Comparison of ENCODE assay signal across 30 cellular contexts in the genomic region with DNA sequence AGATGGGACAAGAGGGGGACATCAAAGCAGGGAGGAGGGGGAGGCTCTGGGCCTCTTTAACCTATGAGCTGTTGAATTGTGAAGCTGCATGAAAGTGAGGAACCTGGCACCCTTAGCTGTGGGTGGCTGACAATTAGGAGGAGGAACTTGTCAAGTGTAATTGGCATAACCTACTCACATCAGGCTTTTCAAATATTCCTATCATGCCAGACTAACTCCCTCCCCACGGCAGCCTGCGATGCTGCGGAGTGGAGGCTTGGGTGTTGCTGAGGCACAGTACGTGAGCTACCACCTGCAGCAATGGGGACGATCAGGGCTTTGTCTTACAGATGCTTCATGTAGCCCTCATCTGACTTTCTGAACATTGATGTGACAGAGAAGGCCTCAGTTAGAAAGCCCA.
"Had no signal": no experiment of that assay in that cellular context is flagged by ENCODE, and none has a peak within 500 bp of the region (broad histone marks: within the 10 kb centered on the region; RNA-seq: fewer than 3 reads in every experiment).

No MANE protein-coding gene starts in this region.

- ATAC-seq: naive thymus-derived CD8-positive, alpha-beta T cell; natural killer cell treated with Interleukin-12 subunit alpha and Interleukin-12 subunit beta and Interleukin-15 and Interleukin-18, amount 100 ng/mL, for 72 hours; psoas muscle; right cardiac atrium; right lobe of liver; stimulated activated memory B cell treated with anti-CD40 and anti-IgM and Interleukin-4, amounts not matched to agents 10 μg/mL and 1 μg/mL and 100 μg/mL, for 72 hours; stimulated activated naive CD8-positive, alpha-beta T cell treated with anti-CD3 and anti-CD28 coated beads, Interleukin-15, amount 100 ng/mL, for 72 hours; stimulated activated naive CD8-positive, alpha-beta T cell treated with anti-CD3 and anti-CD28 coated beads, Interleukin-15, Interleukin-2, amounts not matched to agents 100 U/mL and 50 U/mL, for 24 hours had no signal

- H3K27ac ChIP-seq: neutrophil, ovary, parathyroid adenoma, psoas muscle, right lobe of liver, sigmoid colon, suprapubic skin, thoracic aorta, thyroid gland, tibial nerve, upper lobe of left lung, vagina had no signal

- DNase-seq: naive B cell; naive thymus-derived CD8-positive, alpha-beta T cell; nephron progenitor cell; occipital lobe; ovary; posterior cingulate gyrus; psoas muscle; right cardiac atrium; right lobe of liver; sigmoid colon; small intestine; stimulated activated CD4-positive, alpha-beta T cell treated with anti-CD3 and anti-CD28 coated beads, Interleukin-15, amount 100 ng/mL, for 24 hours; stimulated activated CD4-positive, alpha-beta T cell treated with anti-CD3 and anti-CD28 coated beads, Interleukin-2, amount 100 ng/mL, for 24 hours; stimulated activated CD4-positive, alpha-beta T cell treated with anti-CD3 and anti-CD28 coated beads, Interleukin-2, amount 100 ng/mL, for 48 hours; stimulated activated CD4-positive, alpha-beta T cell treated with anti-CD3 and anti-CD28 coated beads, Interleukin-4, amount 100 ng/mL, for 24 hours; stimulated activated naive CD4-positive, alpha-beta T cell; stimulated activated naive CD8-positive, alpha-beta T cell treated with anti-CD3 and anti-CD28 coated beads, Interleukin-15, amount 100 ng/mL, for 72 hours; stimulated activated naive CD8-positive, alpha-beta T cell treated with anti-CD3 and anti-CD28 coated beads, Interleukin-15, Interleukin-2, amounts not matched to agents 100 U/mL and 50 U/mL, for 24 hours; substantia nigra; thyroid gland; trophoblast cell had no signal
